ENCODE assay signal across 13 cellular contexts in the genomic region with DNA sequence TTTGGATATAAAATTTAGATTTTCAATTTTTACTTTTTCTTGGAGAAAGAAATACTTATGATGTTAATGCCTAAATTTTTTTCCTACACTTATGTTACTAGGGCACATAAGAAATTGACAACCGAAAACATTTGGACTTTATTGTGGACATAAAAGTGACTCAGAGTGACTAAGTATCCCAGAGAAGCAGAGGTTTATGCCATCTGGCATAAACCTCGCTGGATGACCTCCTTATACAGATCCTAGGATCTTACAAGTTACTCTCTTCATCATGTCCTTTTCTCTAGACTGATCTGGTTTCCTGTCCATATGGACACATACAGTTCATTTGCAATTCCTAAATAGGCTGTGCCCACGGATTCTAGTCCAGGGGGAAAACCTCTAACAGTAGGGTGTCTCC.
DNase-seq lines count a peak whose midpoint lies in the region; ATAC-seq and TF ChIP-seq lines count a peak whose summit lies in the region.
"Had no signal": no experiment of that assay in that cellular context is flagged by ENCODE, and none has a peak within 500 bp of the region (broad histone marks: within the 10 kb centered on the region; RNA-seq: fewer than 3 reads in every experiment).

No MANE protein-coding gene starts in this region.

- DNase-seq in HFF-Myc (ENCODE audit: extremely low read depth, low read depth) (peak; percentile 64), RWPE2 (ENCODE audit: low spot score) (no peak), tibial artery (peak in 1 of 2 donors; percentile 56), anterior cingulate cortex (lab: John Stamatoyannopoulos, UW) (no peak)
- DNase-seq in activated CD4-positive, alpha-beta T cell treated with anti-CD3 and anti-CD28 coated beads for 48 hours = no peak
- no peak for DNase-seq in activated effector memory CD4-positive, alpha-beta T cell treated with anti-CD3 and anti-CD28 coated beads, Interleukin-2, amount 50 U/mL, for 16 hours
- DNase-seq: heart left ventricle; NCI-H1417 treated with DMSO at 0.1 percent for 48 hours; NK-92 treated with Interleukin-12 subunit alpha and Interleukin-12 subunit beta, amount 100 ng/mL, for 24 hours; stomach; T-cell had no signal

- H3K36me3 ChIP-seq in RWPE2 (ENCODE audit: low read depth) (no peaks in the 10 kb centered on the region), gastroesophageal sphincter (no peaks in the 10 kb centered on the region), tibial artery (no peaks in the 10 kb centered on the region)
- H3K36me3 ChIP-seq: heart left ventricle, stomach had no signal

- no peaks in the 10 kb centered on the region for H3K4me1 ChIP-seq in RWPE2 (ENCODE audit: insufficient read depth, poor library complexity, severe bottlenecking)
- no peaks in the 10 kb centered on the region for H3K4me1 ChIP-seq in gastroesophageal sphincter
- peaks cover 0 to 13% (median 2%) of the 10 kb centered on the region in 4 donors for H3K4me1 ChIP-seq in tibial artery
- H3K4me1 ChIP-seq: stomach had no signal

- no peaks in the 10 kb centered on the region for H3K27me3 ChIP-seq in RWPE2 (ENCODE audit: insufficient read depth, poor library complexity, severe bottlenecking)
- H3K27me3 ChIP-seq in gastroesophageal sphincter = no peaks in the 10 kb centered on the region
- H3K27me3 ChIP-seq in tibial artery = no peaks in the 10 kb centered on the region
- H3K27me3 ChIP-seq: heart left ventricle, stomach had no signal

- H3K9me3 ChIP-seq in RWPE2 (ENCODE audit: severe bottlenecking) (no peaks in the 10 kb centered on the region), gastroesophageal sphincter (no peaks in the 10 kb centered on the region), tibial artery (no peaks in the 10 kb centered on the region)
- H3K9me3 ChIP-seq: heart left ventricle, stomach had no signal

- ATAC-seq in RWPE2 (ENCODE audit: low read depth) (peak; percentile 78), gastroesophageal sphincter (peak; percentile 65)
- ATAC-seq: T-cell had no signal

- intact Hi-C loops in tibial artery (cut with DNase I; ENCODE audit: low total_unique reads) = no loop called here

- TF ChIP-seq CTCF in HFF-Myc (IDR thresholded peaks at IDR 0.05; ENCODE audit: low read depth, low read length, missing control alignments) = no peak
- no peak for TF ChIP-seq CTCF in RWPE2 (IDR thresholded peaks at IDR 0.05; ENCODE audit: poor library complexity, severe bottlenecking)
- TF ChIP-seq CTCF in gastroesophageal sphincter (IDR thresholded peaks at IDR 0.05) = no peak
- TF ChIP-seq CTCF in tibial artery (IDR thresholded peaks at IDR 0.05) = no peak

- H3K4me3 ChIP-seq in HFF-Myc (replicated peaks; ENCODE audit: low read depth, low read length) (no peak overlapping the region), RWPE2 (ENCODE audit: severe bottlenecking) (no peak overlapping the region), gastroesophageal sphincter (no peak overlapping the region), tibial artery (no peak overlapping the region)
- H3K4me3 ChIP-seq: heart left ventricle, lung, stomach had no signal

- 42 to 56% methylated on average over 3 of the region's 3 CpGs for WGBS in gastroesophageal sphincter (ENCODE audit: low coverage in 1 of 2), 2 donors

- no peak for TF ChIP-seq POLR2A in gastroesophageal sphincter (IDR thresholded peaks at IDR 0.05)

- no peak overlapping the region for H3K27ac ChIP-seq in RWPE2 (ENCODE audit: poor library complexity, severe bottlenecking)
- H3K27ac ChIP-seq in gastroesophageal sphincter = no peak overlapping the region
- peak overlapping the region; percentile 12 to 37 for H3K27ac ChIP-seq in tibial artery
- H3K27ac ChIP-seq: heart left ventricle, stomach had no signal

- no peak for TF ChIP-seq EP300 in gastroesophageal sphincter (IDR thresholded peaks at IDR 0.05)

Comparison
In these comparisons a context has a peak if more than half of its experiments do, and no peak if none do; other contexts are left out.
1. H3K27ac ChIP-seq: peak in tibial artery (2 of 2); none in RWPE2 (single experiment) and gastroesophageal sphincter (0 of 4).